Comparison of ENCODE assay signal across 9 cellular contexts in the genomic region with DNA sequence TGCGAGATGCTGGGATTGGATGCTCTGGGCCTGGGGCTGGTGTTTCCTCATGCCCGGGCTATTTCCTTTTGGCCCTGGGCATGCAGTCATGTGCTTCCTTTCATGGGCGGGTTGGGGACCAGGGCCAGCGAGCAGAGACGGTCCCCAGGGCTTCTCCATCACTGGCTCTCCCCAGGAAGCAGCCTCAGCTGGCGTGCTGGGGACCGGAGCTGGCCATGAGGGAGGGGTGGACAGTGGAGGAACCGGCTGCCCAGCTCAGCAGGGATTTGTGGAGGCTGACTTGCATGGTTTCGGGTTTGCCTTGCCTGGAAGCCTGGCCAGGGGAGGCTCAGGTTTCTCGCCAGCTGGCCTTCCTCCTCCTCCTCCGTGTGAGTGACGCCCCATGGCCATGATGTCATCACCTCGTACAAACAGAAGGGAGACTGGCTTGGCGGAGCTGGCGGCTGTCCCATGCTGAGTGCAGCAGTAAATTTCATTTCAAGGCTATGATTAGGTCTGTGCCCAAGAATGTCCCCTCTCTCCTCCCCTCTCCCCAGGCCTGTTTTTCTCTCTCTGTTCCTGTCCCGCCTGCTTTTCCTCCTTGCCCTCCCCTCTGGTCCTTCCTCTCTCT. TPM values are rescaled to one million over a fixed set of nuclear protein-coding genes. Genes with fewer than 3 reads are reported as not detected.
DNase-seq lines count a peak whose midpoint lies in the region; ATAC-seq and TF ChIP-seq lines count a peak whose summit lies in the region.
"Had no signal": no experiment of that assay in that cellular context is flagged by ENCODE, and none has a peak within 500 bp of the region (broad histone marks: within the 10 kb centered on the region; RNA-seq: fewer than 3 reads in every experiment).

No MANE protein-coding gene starts in this region.

- H3K9me3 ChIP-seq in adrenal gland (replicated peaks in 1 of 3) (no peaks in the 10 kb centered on the region), parathyroid adenoma (ENCODE audit: control insufficient read depth, low read length) (no peaks in the 10 kb centered on the region)

- H3K27me3 Mint-ChIP-seq in activated naive CD8-positive, alpha-beta T cell treated with anti-CD3 and anti-CD28 coated beads for 36 hours: no peaks in the 10 kb centered on the region

- peak; percentile 89 for DNase-seq in DMS153 treated with DMSO at 0.1 percent for 48 hours (lab: John Stamatoyannopoulos, UW; ENCODE audit: unreplicated experiment)
- peak; percentile 92 for DNase-seq in NCI-H2029 (lab: John Stamatoyannopoulos, UW)
- DNase-seq in adrenal gland: peak; percentile 95 to 99 (median 98)
- DNase-seq in Right ventricle myocardium superior: peak; percentile 97
- DNase-seq in activated naive CD8-positive, alpha-beta T cell treated with anti-CD3 and anti-CD28 coated beads for 36 hours: no peak
- DNase-seq in SKM-1 treated with dmso at 0.1 percent for 144 hours (lab: John Stamatoyannopoulos, UW; ENCODE audit: unreplicated experiment): no peak

- H3K27ac Mint-ChIP-seq in activated naive CD8-positive, alpha-beta T cell treated with anti-CD3 and anti-CD28 coated beads for 36 hours: no peak overlapping the region

- H3K79me2 ChIP-seq in parathyroid adenoma: no peaks in the 10 kb centered on the region

- intact Hi-C loops in adrenal gland (cut with DNase I): no loop called here
- intact Hi-C loops in Right ventricle myocardium superior (cut with DNase I): no loop called here

- H3K4me1 ChIP-seq in adrenal gland (replicated peaks in 1 of 2) (peaks cover 15 to 28% of the 10 kb centered on the region in 2 donors), parathyroid adenoma (peaks cover 10% of the 10 kb centered on the region)

- ATAC-seq in Right ventricle myocardium superior (ENCODE audit: poor library complexity): peak; percentile 88
- ATAC-seq in GM18505 (IDR thresholded peaks at IDR 0.05; ENCODE audit: unreplicated experiment): no peak

- H3K27me3 ChIP-seq in adrenal gland (no peaks in the 10 kb centered on the region), parathyroid adenoma (ENCODE audit: control insufficient read depth, insufficient read depth, low read length) (no peaks in the 10 kb centered on the region)

- no peaks in the 10 kb centered on the region for H3K4me1 Mint-ChIP-seq in activated naive CD8-positive, alpha-beta T cell treated with anti-CD3 and anti-CD28 coated beads for 36 hours

- H2AFZ ChIP-seq in parathyroid adenoma: peak overlapping the region; percentile 76

- H3K36me3 ChIP-seq in adrenal gland (replicated peaks in 1 of 2) (no peaks in the 10 kb centered on the region), parathyroid adenoma (ENCODE audit: control insufficient read depth, insufficient read depth, low read length) (no peaks in the 10 kb centered on the region)

- H3K4me3 ChIP-seq in adrenal gland (no peak overlapping the region), parathyroid adenoma (ENCODE audit: low read depth, low read length) (no peak overlapping the region)

- H3K9me3 Mint-ChIP-seq in activated naive CD8-positive, alpha-beta T cell treated with anti-CD3 and anti-CD28 coated beads for 36 hours: no peaks in the 10 kb centered on the region

- no peak overlapping the region for H3K9ac ChIP-seq in parathyroid adenoma

- H3K36me3 Mint-ChIP-seq in activated naive CD8-positive, alpha-beta T cell treated with anti-CD3 and anti-CD28 coated beads for 36 hours: no peaks in the 10 kb centered on the region

- TF ChIP-seq POLR2A in adrenal gland (IDR thresholded peaks at IDR 0.05) (peak in 1 of 2 donors; percentile 70), GM18505 (IDR thresholded peaks at IDR 0.05; ENCODE audit: borderline replicate concordance, extremely low read depth, insufficient read depth, insufficient read length) (no peak)

- H3K27ac ChIP-seq in adrenal gland: peak overlapping the region; percentile 68 to 92 (median 91)
- H3K27ac ChIP-seq in parathyroid adenoma: peak overlapping the region; percentile 72
- H3K27ac ChIP-seq: HL-60 had no signal

- 8 to 13% (median 9%) methylated on average over 8 to 16 of the region's 16 CpGs for WGBS in adrenal gland, 4 donors

- peak overlapping the region; percentile 9 for H3K4me2 ChIP-seq in parathyroid adenoma (ENCODE audit: low read length)

- H3K4me3 Mint-ChIP-seq in activated naive CD8-positive, alpha-beta T cell treated with anti-CD3 and anti-CD28 coated beads for 36 hours: no peak overlapping the region

- TF ChIP-seq CTCF in adrenal gland (IDR thresholded peaks at IDR 0.05) (no peak), parathyroid adenoma (IDR thresholded peaks at IDR 0.05) (no peak)

RNA-seq across cellular contexts. Expression of a gene that starts 8.9 kb away (rescaled TPM):
- total RNA-seq in adrenal gland (100 to 1,000 TPM; 112 to 275 (median 219) TPM), Right ventricle myocardium superior (114 TPM)
- polyA plus RNA-seq in adrenal gland: 100 to 1,000 TPM in 1 of 3 donors, 10 to 100 TPM in 2; 50.8 to 153 (median 55.9) TPM
- 1 to 10 TPM; 1.2 to 1.3 TPM for total RNA-seq in activated naive CD8-positive, alpha-beta T cell treated with anti-CD3 and anti-CD28 coated beads for 36 hours

RNA-seq across cellular contexts. Expression of a gene that starts 31.1 kb away (rescaled TPM):
- total RNA-seq in adrenal gland (1 to 10 TPM in 5 of 8 donors, under 1 TPM in 3; 0.18 to 5.1 (median 1.5) TPM), Right ventricle myocardium superior (0.70 TPM)
- polyA plus RNA-seq in adrenal gland: 1 to 10 TPM in 1 of 3 donors, under 1 TPM in 2; 0.07 to 3.7 (median 0.13) TPM
- under 1 TPM in 1 of 2 experiments, not detected in 1; 0.19 TPM for total RNA-seq in activated naive CD8-positive, alpha-beta T cell treated with anti-CD3 and anti-CD28 coated beads for 36 hours

RNA-seq across cellular contexts. Expression of a gene that starts 45.7 kb away (rescaled TPM):
- total RNA-seq in adrenal gland (1,000 to 10,000 TPM in 2 of 8 donors, 100 to 1,000 TPM in 6; 449 to 1,588 (median 791) TPM), Right ventricle myocardium superior (499 TPM)
- 100 to 1,000 TPM; 266 to 499 (median 286) TPM for polyA plus RNA-seq in adrenal gland
- 10 to 100 TPM; 86.8 to 89.7 TPM for total RNA-seq in activated naive CD8-positive, alpha-beta T cell treated with anti-CD3 and anti-CD28 coated beads for 36 hours

Comparison
In these comparisons a context has a peak if more than half of its experiments do, and no peak if none do; other contexts are left out.
1. DNase-seq: peak in DMS153 treated with DMSO at 0.1 percent for 48 hours (single experiment), NCI-H2029 (single experiment), adrenal gland (7 of 7) and Right ventricle myocardium superior (single experiment); none in activated naive CD8-positive, alpha-beta T cell treated with anti-CD3 and anti-CD28 coated beads for 36 hours (single experiment) and SKM-1 treated with dmso at 0.1 percent for 144 hours (single experiment).
2. RNA of a gene that starts 8.9 kb away (total RNA-seq): 112 to 275 TPM in adrenal gland and 114 TPM in Right ventricle myocardium superior (single experiment); 1.2 to 1.3 TPM in activated naive CD8-positive, alpha-beta T cell treated with anti-CD3 and anti-CD28 coated beads for 36 hours; every median in the first group is over 10 times any median in the second.